ENCODE assay signal across 21 cellular contexts in the genomic region with DNA sequence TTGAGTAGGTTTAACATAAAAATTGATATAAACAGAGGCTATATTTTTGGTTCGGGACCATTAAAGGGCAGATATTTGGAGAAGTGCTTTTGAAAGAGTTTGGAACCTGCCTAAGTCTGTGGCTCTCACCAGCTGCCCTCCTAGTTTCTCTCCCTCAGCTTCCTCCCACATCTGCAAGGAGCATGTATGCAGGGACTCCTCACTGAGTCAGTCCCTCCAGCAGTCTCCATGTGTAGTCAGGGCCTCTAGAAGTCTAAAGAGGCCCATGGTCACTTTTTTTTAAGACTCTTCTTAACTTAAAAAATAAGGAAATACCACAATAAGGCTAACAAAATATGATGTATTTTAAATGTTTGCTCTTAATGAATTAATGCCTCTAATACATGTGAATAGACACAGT.
A peak's percentile ranks its signal among the peaks of the same experiment; 100 is the strongest.
DNase-seq lines count a peak whose midpoint lies in the region; ATAC-seq and TF ChIP-seq lines count a peak whose summit lies in the region.
"Had no signal": no experiment of that assay in that cellular context is flagged by ENCODE, and none has a peak within 500 bp of the region (broad histone marks: within the 10 kb centered on the region; RNA-seq: fewer than 3 reads in every experiment).

No MANE protein-coding gene starts in this region.

- H3K4me3 ChIP-seq in AG10803 (ENCODE audit: low read length) (no peak overlapping the region), tibial artery (no peak overlapping the region), tibial nerve (no peak overlapping the region)
- H3K4me3 ChIP-seq: GM23338, Peyer's patch, SJSA1 had no signal

- DNase-seq in AG10803 (ENCODE audit: low read depth) (peak; percentile 62), RPMI8226 (peak; percentile 13), fibroblast of peridontal ligament (ENCODE audit: extremely low read depth) (peak; percentile 40), tibial artery (no peak), left lobe of liver (ENCODE audit: low spot score) (no peak), tibial nerve (ENCODE audit: low spot score in 2 of 2) (no peak)
- DNase-seq: activated CD4-positive, CD25-positive, alpha-beta regulatory T cell treated with anti-CD3 and anti-CD28 coated beads, Interleukin-2, amount 50 U/mL, for 72 hours; activated T-cell treated with anti-CD3 and anti-CD28 coated beads for 4 hours; GDM1; HFFc6; midbrain; NCI-H1092 treated with DMSO at 0.1 percent for 48 hours; NCI-H1930; NCI-H526; Peyer's patch; stimulated activated naive CD4-positive, alpha-beta T cell treated with Interleukin-2 at 50 U/mL for 16 hours had no signal

- peak; percentile 5 for ATAC-seq in HG02973 (IDR thresholded peaks at IDR 0.05; ENCODE audit: unreplicated experiment)
- ATAC-seq in left lobe of liver, result no peak
- ATAC-seq in GM18498 (IDR thresholded peaks at IDR 0.05; ENCODE audit: unreplicated experiment), result no peak
- ATAC-seq: GM23338, HepG2 had no signal

- no peak for TF ChIP-seq CTCF in AG10803 (conservative IDR thresholded peaks at IDR 0.05; ENCODE audit: low read length)
- TF ChIP-seq CTCF in tibial artery (IDR thresholded peaks at IDR 0.05), result no peak
- TF ChIP-seq CTCF in tibial nerve (IDR thresholded peaks at IDR 0.05), result no peak

- no peak for TF ChIP-seq EP300 in tibial nerve (IDR thresholded peaks at IDR 0.05)

- no peak for TF ChIP-seq POLR2A in tibial nerve (IDR thresholded peaks at IDR 0.05)

- H3K27me3 ChIP-seq in tibial artery (no peaks in the 10 kb centered on the region), tibial nerve (no peaks in the 10 kb centered on the region)
- H3K27me3 ChIP-seq: Peyer's patch, SJSA1 had no signal

- H3K36me3 ChIP-seq in tibial artery, result no peaks in the 10 kb centered on the region
- H3K36me3 ChIP-seq in tibial nerve, result no peaks in the 10 kb centered on the region
- H3K36me3 ChIP-seq: Peyer's patch, SJSA1 had no signal

- WGBS in tibial nerve, 2 donors, result 87 to 90% methylated on average over 1 of the region's 1 CpG

- H3K27ac ChIP-seq in tibial artery (no peak overlapping the region), tibial nerve (peak overlapping the region in 1 of 4 donors; percentile 10)
- H3K27ac ChIP-seq: Peyer's patch, SJSA1 had no signal

- H3K9me3 ChIP-seq in tibial artery (no peaks in the 10 kb centered on the region), tibial nerve (no peaks in the 10 kb centered on the region)
- H3K9me3 ChIP-seq: Peyer's patch, SJSA1 had no signal

- intact Hi-C loops in tibial artery (cut with DNase I; ENCODE audit: low total_unique reads), result no loop called here

- peaks cover 0 to 7% (median 3%) of the 10 kb centered on the region in 4 donors for H3K4me1 ChIP-seq in tibial artery
- H3K4me1 ChIP-seq in tibial nerve, result peaks cover 0 to 13% (median 0%) of the 10 kb centered on the region in 4 donors
- H3K4me1 ChIP-seq: Peyer's patch, SJSA1 had no signal

Comparison
In these comparisons a context has a peak if more than half of its experiments do, and no peak if none do; other contexts are left out.
1. DNase-seq: peak in AG10803 (single experiment), RPMI8226 (single experiment) and fibroblast of peridontal ligament (single experiment); none in tibial artery (0 of 2), left lobe of liver (single experiment) and tibial nerve (0 of 2).